8 cellular contexts compared by ENCODE assay signal in genomic region chr10:68327889-68328786, GRCh38. TPM values are rescaled to one million over a fixed set of nuclear protein-coding genes. Genes with fewer than 3 reads are reported as not detected.
DNase-seq lines count a peak whose midpoint lies in the region; ATAC-seq, FAIRE-seq and TF ChIP-seq lines count a peak whose summit lies in the region.

No MANE protein-coding gene starts in this region.

- peak overlapping the region; percentile 76 for H3K27ac ChIP-seq in keratinocyte (ENCODE audit: control insufficient read depth, insufficient read depth, low read length)
- H3K27ac ChIP-seq in suprapubic skin: peak overlapping the region; percentile 89

- peaks cover under 1% of the 10 kb centered on the region for H4K20me1 ChIP-seq in keratinocyte (ENCODE audit: control insufficient read depth, extremely low read depth, insufficient read depth, low read length)

- TF ChIP-seq CTCF in keratinocyte (optimal IDR thresholded peaks at IDR 0.05 in 1 of 3, IDR thresholded peaks at IDR 0.05 in 1 of 3, conservative IDR thresholded peaks at IDR 0.05 in 1 of 3; ENCODE audit: extremely low read depth in 1 of 3, insufficient read depth in 2 of 3, low read length in 3 of 3): no peak
- TF ChIP-seq CTCF in suprapubic skin (IDR thresholded peaks at IDR 0.05): no peak

- H3K4me2 ChIP-seq in keratinocyte (ENCODE audit: control insufficient read depth, extremely low read depth, insufficient read depth, low read depth, low read length): peak overlapping the region; percentile 71

- dilution Hi-C loops in keratinocyte (cut with MboI; ENCODE audit: extremely low pct_ligation_motif_present, low sequenced_read_pairs): no loop called here

- H3K27me3 Mint-ChIP-seq in activated T-cell treated with anti-CD3 and anti-CD28 coated beads, Interleukin-2, amount 50 U/mL, for 4 hours (ENCODE audit: low read depth): no peaks in the 10 kb centered on the region

- no peaks in the 10 kb centered on the region for H3K9me3 Mint-ChIP-seq in activated T-cell treated with anti-CD3 and anti-CD28 coated beads, Interleukin-2, amount 50 U/mL, for 4 hours

- H3K36me3 ChIP-seq in keratinocyte (ENCODE audit: control insufficient read depth in 2 of 2, extremely low read depth in 1 of 2, insufficient read depth in 2 of 2, low read length in 2 of 2): no peaks in the 10 kb centered on the region
- H3K36me3 ChIP-seq in suprapubic skin: no peaks in the 10 kb centered on the region

- peaks cover 4% of the 10 kb centered on the region for H3K36me3 Mint-ChIP-seq in activated T-cell treated with anti-CD3 and anti-CD28 coated beads, Interleukin-2, amount 50 U/mL, for 4 hours (ENCODE audit: insufficient read depth)

- H3K4me1 ChIP-seq in keratinocyte (ENCODE audit: control insufficient read depth, extremely low read depth, insufficient read depth, low read length): peaks cover 31% of the 10 kb centered on the region
- peaks cover 39% of the 10 kb centered on the region for H3K4me1 ChIP-seq in suprapubic skin

- H3K4me3 Mint-ChIP-seq in activated T-cell treated with anti-CD3 and anti-CD28 coated beads, Interleukin-2, amount 50 U/mL, for 4 hours: peak overlapping the region; percentile 12

- no peaks in the 10 kb centered on the region for H3K9me1 ChIP-seq in keratinocyte (ENCODE audit: control insufficient read depth, extremely low read depth, insufficient read depth, low read length)

- peak overlapping the region in 2 of 3 experiments; percentile 16 to 47 for H3K4me3 ChIP-seq in keratinocyte (ENCODE audit: control insufficient read depth in 2 of 3, extremely low read depth in 1 of 3, insufficient read depth in 2 of 3, low read depth in 1 of 3, low read length in 3 of 3)
- H3K4me3 ChIP-seq in suprapubic skin: peak overlapping the region; percentile 24

- peak overlapping the region; percentile 41 for H3K9ac ChIP-seq in keratinocyte (ENCODE audit: control insufficient read depth, extremely low read depth, insufficient read depth, low read length)

- no peak for FAIRE-seq in keratinocyte (lab: Jason Lieb, UNC)

- peak overlapping the region; percentile 85 for H2AFZ ChIP-seq in keratinocyte (ENCODE audit: control insufficient read depth, low read length)

- H3K27me3 ChIP-seq in keratinocyte (ENCODE audit: control insufficient read depth, extremely low read depth, insufficient read depth, low read length) (no peaks in the 10 kb centered on the region), suprapubic skin (no peaks in the 10 kb centered on the region)

- ATAC-seq in activated T-cell treated with anti-CD3 and anti-CD28 coated beads, Interleukin-2, amount 50 U/mL, for 4 hours: no peak
- no peak for ATAC-seq in HG03439 (IDR thresholded peaks at IDR 0.05; ENCODE audit: unreplicated experiment)

- H3K9me3 ChIP-seq in keratinocyte (ENCODE audit: control insufficient read depth, low read depth, low read length): no peaks in the 10 kb centered on the region
- H3K9me3 ChIP-seq in suprapubic skin: no peaks in the 10 kb centered on the region

- no peak for TF ChIP-seq EP300 in suprapubic skin (IDR thresholded peaks at IDR 0.05)

- peaks cover 13% of the 10 kb centered on the region for H3K79me2 ChIP-seq in keratinocyte (ENCODE audit: control insufficient read depth, insufficient read depth, low read length)

- no peak for TF ChIP-seq POLR2A in suprapubic skin (IDR thresholded peaks at IDR 0.05)

- no peak for DNase-seq in activated T-cell treated with anti-CD3 and anti-CD28 coated beads, Interleukin-2, amount 50 U/mL, for 4 hours
- no peak for DNase-seq in activated T-cell treated with anti-CD3 and anti-CD28 coated beads for 4 hours
- peak; percentile 19 for DNase-seq in NCI-H2196 treated with DMSO at 0.1 percent for 48 hours (lab: John Stamatoyannopoulos, UW; ENCODE audit: unreplicated experiment)
- peak; percentile 76 for DNase-seq in astrocyte of the hippocampus (ENCODE audit: low read depth, low spot score)
- no peak for DNase-seq in keratinocyte (ENCODE audit: low read depth, low spot score)
- no peak for DNase-seq in suprapubic skin (ENCODE audit: low spot score in 2 of 2)
- DNase-seq in SHP77 (lab: John Stamatoyannopoulos, UW): no peak

- WGBS in suprapubic skin: 6% methylated on average over 4 of the region's 4 CpGs

- peaks cover 25% of the 10 kb centered on the region for H3K4me1 Mint-ChIP-seq in activated T-cell treated with anti-CD3 and anti-CD28 coated beads, Interleukin-2, amount 50 U/mL, for 4 hours (ENCODE audit: low read depth)

RNA-seq across cellular contexts. Expression of gene HNRNPH3, which starts 3.7 kb away (rescaled TPM):
- total RNA-seq in activated T-cell treated with anti-CD3 and anti-CD28 coated beads, Interleukin-2, amount 50 U/mL, for 4 hours: 100 to 1,000 TPM; 198 to 215 (median 208) TPM
- 35.8 to 108 TPM (median 45.7 TPM) in 3 replicates for polyA plus RNA-seq in keratinocyte
- polyA plus RNA-seq in keratinocyte (2011; ENCODE audit: low read depth): 225 TPM
- 52.7 and 60.4 TPM in 2 replicates for polyA plus RNA-seq in keratinocyte (2011; cell fraction: cytosol; rRNA removed)
- 43.2 and 82.8 TPM in 2 replicates for polyA plus RNA-seq in keratinocyte (2011; cell fraction: nucleus; rRNA removed)
- 177 and 198 TPM in 2 replicates for polyA plus RNA-seq in keratinocyte (2012; ENCODE audit: low replicate concordance)
- 12.2 to 66.1 TPM (median 18.4 TPM) in 3 replicates for polyA minus RNA-seq in keratinocyte
- polyA minus RNA-seq in keratinocyte (2011; cell fraction: cytosol; rRNA and poly(A)+ RNA removed): 16.3 TPM
- polyA minus RNA-seq in keratinocyte (2011; cell fraction: nucleus; rRNA and poly(A)+ RNA removed): 13.1 and 17.5 TPM in 2 replicates
- 10 to 100 TPM; 29.0 to 58.5 (median 43.9) TPM for total RNA-seq in suprapubic skin

RNA-seq across cellular contexts. Expression of gene PBLD, which starts 4.6 kb away (rescaled TPM):
- total RNA-seq in activated T-cell treated with anti-CD3 and anti-CD28 coated beads, Interleukin-2, amount 50 U/mL, for 4 hours: 1 to 10 TPM in 1 of 3 donors, under 1 TPM in 2; 0.18 to 1.1 (median 0.37) TPM
- polyA plus RNA-seq in keratinocyte: 0.66 to 1.00 TPM (median 0.91 TPM) in 3 replicates
- 0.79 TPM for polyA plus RNA-seq in keratinocyte (2011; ENCODE audit: low read depth)
- 0.81 and 0.92 TPM in 2 replicates for polyA plus RNA-seq in keratinocyte (2011; cell fraction: cytosol; rRNA removed)
- 2.0 and 2.9 TPM in 2 replicates for polyA plus RNA-seq in keratinocyte (2011; cell fraction: nucleus; rRNA removed)
- polyA plus RNA-seq in keratinocyte (2012; ENCODE audit: low replicate concordance): 0.78 and 2.1 TPM in 2 replicates
- 0.13 to 0.53 TPM (median 0.29 TPM) in 3 replicates for polyA minus RNA-seq in keratinocyte
- not detected for polyA minus RNA-seq in keratinocyte (2011; cell fraction: cytosol; rRNA and poly(A)+ RNA removed)
- 0.53 and 2.0 TPM in 2 replicates for polyA minus RNA-seq in keratinocyte (2011; cell fraction: nucleus; rRNA and poly(A)+ RNA removed)
- 1 to 10 TPM; 1.4 to 4.0 (median 2.8) TPM for total RNA-seq in suprapubic skin

Comparison
In these comparisons a context has a peak if more than half of its experiments do, and no peak if none do; other contexts are left out.
1. DNase-seq: peak in NCI-H2196 treated with DMSO at 0.1 percent for 48 hours (single experiment) and astrocyte of the hippocampus (single experiment); none in activated T-cell treated with anti-CD3 and anti-CD28 coated beads, Interleukin-2, amount 50 U/mL, for 4 hours (single experiment), activated T-cell treated with anti-CD3 and anti-CD28 coated beads for 4 hours (single experiment), keratinocyte (single experiment), suprapubic skin (0 of 2) and SHP77 (0 of 2).